Comparison of ENCODE assay signal across 1 cellular context in the genomic region with DNA sequence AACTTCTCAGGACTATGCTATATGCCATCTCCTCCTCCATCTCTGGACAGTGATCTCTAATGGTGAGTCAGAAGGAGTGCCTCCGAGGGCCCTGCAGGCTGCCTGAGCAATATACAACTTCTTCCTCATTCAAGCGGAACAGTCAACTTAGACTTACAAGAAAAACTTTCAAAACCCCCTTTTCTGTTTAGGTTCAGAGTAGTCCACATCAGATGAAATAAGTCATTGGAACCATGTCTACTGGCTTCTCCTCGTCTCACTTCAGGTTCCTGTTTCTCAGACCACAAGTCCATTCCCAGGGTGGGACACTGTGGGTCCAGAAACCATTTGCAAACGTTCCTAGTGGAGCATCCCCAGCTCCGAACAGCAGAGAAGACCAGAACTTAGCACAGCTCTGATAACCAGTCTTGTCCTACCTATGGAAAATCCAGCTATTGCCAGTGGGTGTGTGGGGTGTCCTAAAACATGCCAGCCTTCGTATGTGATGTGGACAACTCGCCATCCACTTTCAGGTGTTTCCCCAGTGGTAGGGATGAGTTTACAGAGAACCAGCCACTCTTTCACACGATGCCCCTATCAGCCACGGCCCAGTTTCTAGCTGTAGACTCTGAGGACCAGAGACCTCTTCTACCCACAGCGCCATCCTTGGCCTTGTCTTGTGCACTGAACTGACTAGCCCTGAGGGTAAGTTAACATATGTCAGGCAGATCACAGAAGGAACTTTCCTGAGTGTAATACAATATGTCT.
TF ChIP-seq lines count a peak whose summit lies in the region.

No MANE protein-coding gene starts in this region.

TF ChIP-seq in IMR-90, 13 proteins besides CTCF, POLR2A, EP300 and RAD21 (continued from another document):
- TF ChIP-seq RFX5 (IDR thresholded peaks at IDR 0.05; ENCODE audit: low read depth, low read length) (no peak), MXI1 (IDR thresholded peaks at IDR 0.05; ENCODE audit: borderline replicate concordance, low read depth, low read length) (no peak)
